Comparison of ENCODE assay signal across 28 cellular contexts in genomic region chr11:131465056-131465455, GRCh38.
"Had no signal": no experiment of that assay in that cellular context is flagged by ENCODE, and none has a peak within 500 bp of the region (broad histone marks: within the 10 kb centered on the region; RNA-seq: fewer than 3 reads in every experiment).

No MANE protein-coding gene starts in this region.

- H3K36me3 Mint-ChIP-seq: naive thymus-derived CD4-positive, alpha-beta T cell; natural killer cell; neural progenitor cell; stimulated activated effector memory CD8-positive, alpha-beta T cell treated with anti-CD3 and anti-CD28 coated beads, Interleukin-12 subunit alpha, Interleukin-12 subunit beta, amount 100 ng/mL, for 72 hours; stimulated activated naive B cell treated with anti-CD40 and anti-IgM and Interleukin-4, amounts not matched to agents 10 μg/mL and 1 μg/mL and 100 μg/mL, for 72 hours; type B pancreatic cell had no signal

- H3K4me3 Mint-ChIP-seq: naive thymus-derived CD4-positive, alpha-beta T cell; natural killer cell; neural progenitor cell; stimulated activated effector memory CD8-positive, alpha-beta T cell treated with anti-CD3 and anti-CD28 coated beads, Interleukin-12 subunit alpha, Interleukin-12 subunit beta, amount 100 ng/mL, for 72 hours; stimulated activated naive B cell treated with anti-CD40 and anti-IgM and Interleukin-4, amounts not matched to agents 10 μg/mL and 1 μg/mL and 100 μg/mL, for 72 hours; stimulated activated naive CD8-positive, alpha-beta T cell treated with anti-CD3 and anti-CD28 coated beads, Interleukin-15, Interleukin-2, amounts not matched to agents 100 ng/mL and 50 ng/mL, for 24 hours had no signal

- FAIRE-seq: pancreas, small intestine had no signal

- H3K4me3 ChIP-seq: neural progenitor cell, pancreas, prostate gland, right lobe of liver, sigmoid colon, stomach, thoracic aorta, thyroid gland, tibial nerve, upper lobe of right lung, uterus had no signal

- H3K27ac Mint-ChIP-seq: naive thymus-derived CD4-positive, alpha-beta T cell; natural killer cell; nephron; stimulated activated naive B cell treated with anti-CD40 and anti-IgM and Interleukin-4, amounts not matched to agents 10 μg/mL and 1 μg/mL and 100 μg/mL, for 72 hours; stimulated activated naive CD8-positive, alpha-beta T cell treated with anti-CD3 and anti-CD28 coated beads, Interleukin-15, Interleukin-2, amounts not matched to agents 100 ng/mL and 50 ng/mL, for 24 hours; type B pancreatic cell had no signal

- H3K9ac ChIP-seq: neural progenitor cell had no signal

- H2AFZ ChIP-seq: neural progenitor cell had no signal

- ATAC-seq: naive thymus-derived CD4-positive, alpha-beta T cell; natural killer cell; pancreas; right cardiac atrium; right lobe of liver; stimulated activated effector memory CD8-positive, alpha-beta T cell treated with anti-CD3 and anti-CD28 coated beads, Interleukin-12 subunit alpha, Interleukin-12 subunit beta, amount 100 ng/mL, for 72 hours; stimulated activated naive B cell treated with anti-CD40 and anti-IgM and Interleukin-4, amounts not matched to agents 10 μg/mL and 1 μg/mL and 100 μg/mL, for 72 hours; upper lobe of right lung had no signal

- H3K9me3 Mint-ChIP-seq: natural killer cell; nephron; neural progenitor cell; stimulated activated naive CD8-positive, alpha-beta T cell treated with anti-CD3 and anti-CD28 coated beads, Interleukin-15, Interleukin-2, amounts not matched to agents 100 ng/mL and 50 ng/mL, for 24 hours; type B pancreatic cell had no signal

- H3K4me2 ChIP-seq: neural progenitor cell had no signal

- H3K4me1 Mint-ChIP-seq: natural killer cell; stimulated activated effector memory CD8-positive, alpha-beta T cell treated with anti-CD3 and anti-CD28 coated beads, Interleukin-12 subunit alpha, Interleukin-12 subunit beta, amount 100 ng/mL, for 72 hours had no signal

- H3K9me3 ChIP-seq: neutrophil, pancreas, prostate gland, right lobe of liver, sigmoid colon, stomach, thoracic aorta, thyroid gland, tibial nerve, upper lobe of right lung, uterus had no signal

- H3K27ac ChIP-seq: neural progenitor cell, neutrophil, pancreas, prostate gland, right lobe of liver, sigmoid colon, stomach, thoracic aorta, thyroid gland, tibial nerve, upper lobe of right lung, uterus had no signal

- H3K4me1 ChIP-seq: pancreas, prostate gland, right lobe of liver, sigmoid colon, thyroid gland, tibial nerve, upper lobe of right lung, uterus had no signal

- DNase-seq: naive thymus-derived CD4-positive, alpha-beta T cell; natural killer cell; nucleus accumbens; pancreas; retina; right cardiac atrium; right lobe of liver; sigmoid colon; small intestine; stimulated activated CD4-positive, alpha-beta T cell treated with anti-CD3 and anti-CD28 coated beads, Interleukin-15, amount 100 ng/mL, for 24 hours; stimulated activated CD4-positive, alpha-beta T cell treated with anti-CD3 and anti-CD28 coated beads, Interleukin-2, amount 100 ng/mL, for 24 hours; stimulated activated CD4-positive, alpha-beta T cell treated with anti-CD3 and anti-CD28 coated beads, Interleukin-2, amount 100 ng/mL, for 48 hours; stimulated activated CD4-positive, alpha-beta T cell treated with anti-CD3 and anti-CD28 coated beads, Interleukin-4, amount 100 ng/mL, for 24 hours; stimulated activated naive B cell treated with anti-CD40 and anti-IgM and Interleukin-4, amounts not matched to agents 10 μg/mL and 1 μg/mL and 100 μg/mL, for 72 hours; stimulated activated naive CD4-positive, alpha-beta T cell treated with Interleukin-2 at 50 U/mL for 16 hours; stomach; thyroid gland; upper lobe of right lung; uterus had no signal

- H3K27me3 ChIP-seq: neural progenitor cell, pancreas, right lobe of liver, sigmoid colon, thyroid gland, uterus had no signal

- H3K36me3 ChIP-seq: neural progenitor cell, neutrophil, pancreas, prostate gland, right lobe of liver, sigmoid colon, stomach, thoracic aorta, thyroid gland, tibial nerve, upper lobe of right lung, uterus had no signal
